16 cellular contexts compared by ENCODE assay signal in genomic region chrX:19183777-19184485, GRCh38.
DNase-seq lines count a peak whose midpoint lies in the region; ATAC-seq, FAIRE-seq and TF ChIP-seq lines count a peak whose summit lies in the region.
"Had no signal": no experiment of that assay in that cellular context is flagged by ENCODE, and none has a peak within 500 bp of the region (broad histone marks: within the 10 kb centered on the region; RNA-seq: fewer than 3 reads in every experiment).

No MANE protein-coding gene starts in this region.

- peak; percentile 89 for FAIRE-seq in A549 (lab: Jason Lieb, UNC)

- intact Hi-C loops in right cardiac atrium (cut with DNase I) (no loop called here), ovary (cut with DNase I) (no loop called here)

- DNase-seq in A549 (ENCODE audit: low read depth in 1 of 2, low spot score in 1 of 2), result no peak
- peak; percentile 2 for DNase-seq in astrocyte of the hippocampus (ENCODE audit: low read depth, low spot score)
- peak; percentile 38 to 63 (median 62) for DNase-seq in right cardiac atrium
- peak in 3 of 5 donors; percentile 19 to 40 (median 23) for DNase-seq in ovary
- no peak for DNase-seq in NCI-H446 treated with DMSO at 0.1 percent for 48 hours (lab: John Stamatoyannopoulos, UW)
- no peak for DNase-seq in NCI-H146 treated with DMSO at 0.1 percent for 48 hours (lab: John Stamatoyannopoulos, UW; ENCODE audit: unreplicated experiment)
- DNase-seq: CD4-positive, alpha-beta T cell; DND-41; GF-D8; GOT3; NCI-H1436 treated with DMSO at 0.1 percent for 48 hours; NCI-H748 treated with DMSO at 0.1 percent for 48 hours; Peyer's patch; SIG-M5 had no signal

- POLR2A ChIA-PET in A549 (lab: Yijun Ruan, JAX), result no interaction called here

- H3K27me3 ChIP-seq in right cardiac atrium (ENCODE audit: control insufficient read depth, insufficient read depth) (no peaks in the 10 kb centered on the region), ovary (no peaks in the 10 kb centered on the region), gastroesophageal sphincter (no peaks in the 10 kb centered on the region)
- H3K27me3 ChIP-seq: Peyer's patch had no signal

- WGBS in A549 (ENCODE audit: missing lambda C conversion rate), result 83% methylated on average over 11 of the region's 11 CpGs
- WGBS in right cardiac atrium, result 29% methylated on average over 11 of the region's 11 CpGs
- 51 to 66% (median 54%) methylated on average over 11 of the region's 11 CpGs for WGBS in ovary, 3 donors
- WGBS in gastroesophageal sphincter (ENCODE audit: low coverage in 1 of 2), 2 donors, result 30 to 46% methylated on average over 5 to 8 of the region's 11 CpGs

- no peak overlapping the region for H3K27ac ChIP-seq in A549
- no peak overlapping the region for H3K27ac ChIP-seq in right cardiac atrium (ENCODE audit: low read length)
- H3K27ac ChIP-seq in ovary, result no peak overlapping the region
- H3K27ac ChIP-seq in gastroesophageal sphincter, result no peak overlapping the region
- H3K27ac ChIP-seq: Peyer's patch had no signal

- TF ChIP-seq POLR2A in A549 (IDR thresholded peaks at IDR 0.05; ENCODE audit: low read length) (no peak), ovary (IDR thresholded peaks at IDR 0.05) (no peak), gastroesophageal sphincter (IDR thresholded peaks at IDR 0.05) (no peak)

- H3K4me1 ChIP-seq in A549 (no peaks in the 10 kb centered on the region), right cardiac atrium (ENCODE audit: control insufficient read depth, insufficient read depth, low read length) (no peaks in the 10 kb centered on the region), ovary (ENCODE audit: insufficient read depth) (peaks cover 1% of the 10 kb centered on the region), gastroesophageal sphincter (no peaks in the 10 kb centered on the region)
- H3K4me1 ChIP-seq: Peyer's patch had no signal

- CTCF ChIA-PET in A549 (lab: Yijun Ruan, JAX), result no interaction called here

- TF ChIP-seq EP300 in A549 (IDR thresholded peaks at IDR 0.05) (no peak), ovary (IDR thresholded peaks at IDR 0.05) (no peak), gastroesophageal sphincter (IDR thresholded peaks at IDR 0.05) (no peak)

- no peak for ATAC-seq in A549
- peak; percentile 21 to 54 for ATAC-seq in right cardiac atrium
- ATAC-seq in gastroesophageal sphincter, result no peak
- no peak for ATAC-seq in GM19035 (IDR thresholded peaks at IDR 0.05; ENCODE audit: unreplicated experiment)

- no peak for TF ChIP-seq RAD21 in A549 (conservative IDR thresholded peaks at IDR 0.05 in 1 of 2, IDR thresholded peaks at IDR 0.05 in 1 of 2)

- H3K36me3 ChIP-seq in ovary (no peaks in the 10 kb centered on the region), gastroesophageal sphincter (no peaks in the 10 kb centered on the region)
- H3K36me3 ChIP-seq: Peyer's patch had no signal

- no peak overlapping the region for H3K4me2 ChIP-seq in A549

- no peaks in the 10 kb centered on the region for H3K9me3 ChIP-seq in A549
- no peaks in the 10 kb centered on the region for H3K9me3 ChIP-seq in right cardiac atrium (ENCODE audit: control insufficient read depth, low read length)
- no peaks in the 10 kb centered on the region for H3K9me3 ChIP-seq in ovary
- no peaks in the 10 kb centered on the region for H3K9me3 ChIP-seq in gastroesophageal sphincter
- H3K9me3 ChIP-seq: Peyer's patch had no signal

- H3K4me3 ChIP-seq in A549, result no peak overlapping the region
- no peak overlapping the region for H3K4me3 ChIP-seq in right cardiac atrium (ENCODE audit: low read length)
- no peak overlapping the region for H3K4me3 ChIP-seq in ovary
- no peak overlapping the region for H3K4me3 ChIP-seq in gastroesophageal sphincter
- H3K4me3 ChIP-seq: Peyer's patch had no signal

- TF ChIP-seq CTCF in A549 (IDR thresholded peaks at IDR 0.05) (no peak), ovary (IDR thresholded peaks at IDR 0.05) (no peak), gastroesophageal sphincter (IDR thresholded peaks at IDR 0.05) (no peak)

TF ChIP-seq in A549, 52 proteins besides CTCF, POLR2A, EP300 and RAD21:
- TF ChIP-seq KDM1A (IDR thresholded peaks at IDR 0.05; ENCODE audit: low read depth) (no peak), POLR2AphosphoS2 (conservative IDR thresholded peaks at IDR 0.05; ENCODE audit: low read length) (no peak), EHMT2 (IDR thresholded peaks at IDR 0.05; ENCODE audit: low read depth) (no peak), CBX8 (IDR thresholded peaks at IDR 0.05) (no peak)
TF ChIP-seq in A549: peak in this region for 0.

Comparison
In these comparisons a context has a peak if more than half of its experiments do, and no peak if none do; other contexts are left out.
1. ATAC-seq: peak in right cardiac atrium (2 of 2); none in A549 (0 of 2), gastroesophageal sphincter (single experiment) and GM19035 (single experiment).
2. DNase-seq: peak in astrocyte of the hippocampus (single experiment), right cardiac atrium (3 of 3) and ovary (3 of 5); none in A549 (0 of 2), NCI-H446 treated with DMSO at 0.1 percent for 48 hours (single experiment) and NCI-H146 treated with DMSO at 0.1 percent for 48 hours (single experiment).